Comparison of ENCODE assay signal across 14 cellular contexts in the genomic region with DNA sequence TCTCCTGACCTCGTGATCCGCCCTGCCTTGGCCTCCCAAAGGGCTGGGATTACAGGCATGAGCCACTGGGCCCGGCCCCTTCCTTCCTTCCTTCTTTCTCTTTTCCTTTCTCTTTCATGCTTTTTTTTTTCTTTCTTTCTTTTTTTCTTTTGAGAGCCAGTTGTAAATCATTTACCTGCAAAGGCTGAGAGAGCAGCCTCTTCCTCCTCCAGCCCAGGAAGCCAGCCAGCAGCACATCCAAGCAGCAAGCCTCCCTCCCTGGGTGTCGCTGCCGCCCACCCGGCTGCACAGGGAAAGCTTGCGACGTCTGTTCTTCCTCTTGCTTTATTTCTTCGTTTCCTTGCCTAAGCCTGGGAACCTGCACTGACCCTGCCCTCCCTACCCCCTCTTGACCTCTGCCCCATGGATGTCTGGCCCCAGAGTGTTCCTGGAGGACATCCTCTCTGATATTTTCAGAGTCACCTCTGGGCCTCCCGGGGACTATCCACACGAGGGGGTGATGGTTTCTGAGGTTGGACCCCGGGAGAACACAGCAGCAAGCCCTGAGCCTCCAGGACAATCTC.
DNase-seq lines count a peak whose midpoint lies in the region; TF ChIP-seq lines count a peak whose summit lies in the region.
"Had no signal": no experiment of that assay in that cellular context is flagged by ENCODE, and none has a peak within 500 bp of the region (broad histone marks: within the 10 kb centered on the region; RNA-seq: fewer than 3 reads in every experiment).

No MANE protein-coding gene starts in this region.

- H4K20me1 ChIP-seq in MM.1S (ENCODE audit: insufficient read depth, low read length): no peaks in the 10 kb centered on the region

- TF ChIP-seq CTCF in nephron (IDR thresholded peaks at IDR 0.05; ENCODE audit: unreplicated experiment in 3 of 3) (peak in 1 of 3 experiments; percentile 23), MM.1S (IDR thresholded peaks at IDR 0.05; ENCODE audit: low read length) (no peak)

- no peaks in the 10 kb centered on the region for H3F3A ChIP-seq in MM.1S (ENCODE audit: insufficient read depth, low read length)

- H3K9me3 Mint-ChIP-seq in nephron: no peaks in the 10 kb centered on the region
- H3K9me3 Mint-ChIP-seq: activated CD4-positive, alpha-beta T cell treated with anti-CD3 and anti-CD28 coated beads, Interleukin-2, amount 10 ng/mL, durations not matched to agents 24 days and 14 days; stimulated activated effector memory CD8-positive, alpha-beta T cell treated with anti-CD3 and anti-CD28 coated beads, Interleukin-12 subunit alpha, Interleukin-12 subunit beta, amount 100 ng/mL, for 72 hours had no signal

- H3K9ac ChIP-seq in MM.1S (ENCODE audit: low read length): no peak overlapping the region

- H3K36me3 ChIP-seq in H7 (replicated peaks; ENCODE audit: control insufficient read depth, insufficient read depth, low read length): no peaks in the 10 kb centered on the region
- H3K36me3 ChIP-seq in SJCRH30: no peaks in the 10 kb centered on the region
- no peaks in the 10 kb centered on the region for H3K36me3 ChIP-seq in MM.1S (replicated peaks; ENCODE audit: insufficient read depth, low read length)
- H3K36me3 ChIP-seq: heart right ventricle had no signal

- no peak overlapping the region for H3K4me3 ChIP-seq in H7 (ENCODE audit: insufficient read depth, low read depth, low read length)
- H3K4me3 ChIP-seq in SJCRH30: no peak overlapping the region
- no peak overlapping the region for H3K4me3 ChIP-seq in MM.1S (ENCODE audit: low read length)
- H3K4me3 ChIP-seq: heart right ventricle had no signal

- no peaks in the 10 kb centered on the region for H3K79me2 ChIP-seq in MM.1S (ENCODE audit: low read length)

- H3K27ac ChIP-seq in SJCRH30 (no peak overlapping the region), MM.1S (ENCODE audit: low read length) (no peak overlapping the region)
- H3K27ac ChIP-seq: heart right ventricle had no signal

- H3K9me3 ChIP-seq in SJCRH30 (replicated peaks) (no peaks in the 10 kb centered on the region), MM.1S (replicated peaks; ENCODE audit: insufficient read depth, low read length) (no peaks in the 10 kb centered on the region)
- H3K9me3 ChIP-seq: heart right ventricle had no signal

- H3K4me1 Mint-ChIP-seq in nephron: peaks cover 17% of the 10 kb centered on the region
- H3K4me1 Mint-ChIP-seq: stimulated activated effector memory CD8-positive, alpha-beta T cell treated with anti-CD3 and anti-CD28 coated beads, Interleukin-12 subunit alpha, Interleukin-12 subunit beta, amount 100 ng/mL, for 72 hours had no signal

- no peaks in the 10 kb centered on the region for H3K27me3 ChIP-seq in H7 (ENCODE audit: control insufficient read depth, insufficient read depth, low read length)
- peaks cover 8% of the 10 kb centered on the region; the same call in 1 of the 2 replicates for H3K27me3 ChIP-seq in SJCRH30
- no peaks in the 10 kb centered on the region for H3K27me3 ChIP-seq in MM.1S (replicated peaks; ENCODE audit: insufficient read depth, low read length)

- H3K27ac Mint-ChIP-seq in nephron: peak overlapping the region; percentile 89 to 94 (median 90)
- H3K27ac Mint-ChIP-seq: activated CD4-positive, alpha-beta T cell treated with anti-CD3 and anti-CD28 coated beads, Interleukin-2, amount 10 ng/mL, durations not matched to agents 24 days and 14 days; stimulated activated effector memory CD8-positive, alpha-beta T cell treated with anti-CD3 and anti-CD28 coated beads, Interleukin-12 subunit alpha, Interleukin-12 subunit beta, amount 100 ng/mL, for 72 hours had no signal

- peaks cover 10% of the 10 kb centered on the region for H3K27me3 Mint-ChIP-seq in nephron (ENCODE audit: low read depth)

- H3K4me1 ChIP-seq in SJCRH30: no peaks in the 10 kb centered on the region
- peaks cover 3% of the 10 kb centered on the region; the same call in 1 of the 2 replicates for H3K4me1 ChIP-seq in MM.1S (ENCODE audit: low read length)

- no peaks in the 10 kb centered on the region for H3K9me2 ChIP-seq in MM.1S (replicated peaks; ENCODE audit: insufficient read depth, low read length)

- no peak overlapping the region for H2AFZ ChIP-seq in MM.1S (ENCODE audit: low read length)

- no peak overlapping the region for H3K4me2 ChIP-seq in MM.1S (ENCODE audit: low read depth, low read length)

- peak; percentile 16 for DNase-seq in CD1c-positive myeloid dendritic cell (ENCODE audit: extremely low spot score)
- DNase-seq in H7: peak; percentile 62
- peak; percentile 60 for DNase-seq in ecto neural progenitor cell (ENCODE audit: low spot score)
- no peak for DNase-seq in SJCRH30
- no peak for DNase-seq in inferior parietal cortex (ENCODE audit: extremely low spot score)
- no peak for DNase-seq in MM.1S
- no peak for DNase-seq in T-helper 2 cell
- DNase-seq: activated CD4-positive, alpha-beta T cell treated with anti-CD3 and anti-CD28 coated beads, Interleukin-2, amount 10 ng/mL, durations not matched to agents 24 days and 14 days; AML-193; EL; heart right ventricle; stimulated activated CD4-positive, alpha-beta T cell treated with anti-CD3 and anti-CD28 coated beads, Interleukin-1b, Interleukin-23, amount 100 ng/mL, for 48 hours had no signal

- peaks cover 4% of the 10 kb centered on the region for H3K36me3 Mint-ChIP-seq in nephron (ENCODE audit: low read depth)
- H3K36me3 Mint-ChIP-seq: stimulated activated effector memory CD8-positive, alpha-beta T cell treated with anti-CD3 and anti-CD28 coated beads, Interleukin-12 subunit alpha, Interleukin-12 subunit beta, amount 100 ng/mL, for 72 hours had no signal

- H3K4me3 Mint-ChIP-seq in nephron: peak overlapping the region in 2 of 3 experiments; percentile 21 to 44
- H3K4me3 Mint-ChIP-seq: activated CD4-positive, alpha-beta T cell treated with anti-CD3 and anti-CD28 coated beads, Interleukin-2, amount 10 ng/mL, durations not matched to agents 24 days and 14 days; stimulated activated effector memory CD8-positive, alpha-beta T cell treated with anti-CD3 and anti-CD28 coated beads, Interleukin-12 subunit alpha, Interleukin-12 subunit beta, amount 100 ng/mL, for 72 hours had no signal

Comparison
In these comparisons a context has a peak if more than half of its experiments do, and no peak if none do; other contexts are left out.
1. DNase-seq: peak in CD1c-positive myeloid dendritic cell (single experiment), H7 (single experiment) and ecto neural progenitor cell (single experiment); none in SJCRH30 (0 of 2), inferior parietal cortex (single experiment), MM.1S (single experiment) and T-helper 2 cell (0 of 5).